In the genomic region with DNA sequence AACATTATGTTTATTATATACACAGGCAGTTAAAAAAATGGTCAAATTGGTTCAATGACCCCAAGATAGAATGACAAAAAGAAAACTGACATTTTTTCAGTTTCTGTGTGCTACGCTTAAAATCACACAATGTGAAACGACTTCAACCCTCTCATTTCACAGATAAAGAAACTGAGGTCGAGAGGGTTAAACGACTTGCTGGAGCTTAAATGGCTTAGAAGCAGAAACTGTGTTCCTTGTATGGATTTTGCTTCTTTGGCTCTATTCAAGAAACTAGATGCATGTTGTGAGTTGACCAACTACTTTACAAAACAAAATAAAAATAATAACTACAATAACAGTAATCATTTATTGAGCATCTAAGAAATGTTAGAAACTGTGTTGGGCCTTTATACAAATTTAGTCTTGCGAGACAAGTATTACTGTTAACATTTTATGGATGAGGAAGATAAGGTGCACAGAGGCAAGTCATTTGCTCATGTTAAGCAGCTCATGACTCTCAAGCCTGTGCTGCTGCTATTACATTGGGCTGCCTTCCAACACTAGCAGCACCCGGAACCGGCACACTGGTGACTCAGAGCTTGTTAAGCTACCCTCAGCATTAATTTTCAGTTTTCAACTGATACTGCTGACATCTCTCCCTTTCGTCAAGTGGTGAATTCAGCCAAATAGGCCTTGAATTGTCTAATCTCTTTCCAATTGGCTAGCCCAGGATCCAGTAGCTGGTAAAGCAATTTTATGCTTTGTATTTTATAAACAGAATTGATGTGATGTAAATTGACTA, we compare ENCODE assay signal across 9 cellular contexts.
A peak's percentile ranks its signal among the peaks of the same experiment; 100 is the strongest.
DNase-seq lines count a peak whose midpoint lies in the region; ATAC-seq and TF ChIP-seq lines count a peak whose summit lies in the region.
"Had no signal": no experiment of that assay in that cellular context is flagged by ENCODE, and none has a peak within 500 bp of the region (broad histone marks: within the 10 kb centered on the region; RNA-seq: fewer than 3 reads in every experiment).

No MANE protein-coding gene starts in this region.

- ATAC-seq in GM18520 (IDR thresholded peaks at IDR 0.05; ENCODE audit: unreplicated experiment) (no peak), HG02678 (IDR thresholded peaks at IDR 0.05; ENCODE audit: unreplicated experiment) (no peak)
- ATAC-seq: activated CD8-positive, alpha-beta memory T cell treated with anti-CD3 and anti-CD28 coated beads, Interleukin-2, amount 10 ng/mL, durations not matched to agents 7 days and 5 days had no signal

- DNase-seq in EH (ENCODE audit: low read depth) (peak; percentile 96), NCI-H226 (peak; percentile 91), erythroblast (lab: John Stamatoyannopoulos, UW) (peak; percentile 31 to 33), posterior cingulate gyrus (peak in 6 of 10 donors; percentile 6 to 88 (median 52)), NCI-H1048 (lab: John Stamatoyannopoulos, UW) (no peak), HuH-7 (ENCODE audit: low spot score) (no peak)
- DNase-seq: activated CD8-positive, alpha-beta memory T cell treated with anti-CD3 and anti-CD28 coated beads, Interleukin-2, amount 10 ng/mL, durations not matched to agents 7 days and 5 days had no signal

- intact Hi-C loops in posterior cingulate gyrus (cut with DNase I), result no loop called here

- TF ChIP-seq POLR2A in erythroblast (IDR thresholded peaks at IDR 0.05; ENCODE audit: low read length), result no peak

Comparison
In these comparisons a context has a peak if more than half of its experiments do, and no peak if none do; other contexts are left out.
1. DNase-seq: peak in EH (single experiment), NCI-H226 (single experiment), erythroblast (2 of 2) and posterior cingulate gyrus (6 of 10); none in NCI-H1048 (single experiment) and HuH-7 (single experiment).